8 cellular contexts compared by ENCODE assay signal in the genomic region with DNA sequence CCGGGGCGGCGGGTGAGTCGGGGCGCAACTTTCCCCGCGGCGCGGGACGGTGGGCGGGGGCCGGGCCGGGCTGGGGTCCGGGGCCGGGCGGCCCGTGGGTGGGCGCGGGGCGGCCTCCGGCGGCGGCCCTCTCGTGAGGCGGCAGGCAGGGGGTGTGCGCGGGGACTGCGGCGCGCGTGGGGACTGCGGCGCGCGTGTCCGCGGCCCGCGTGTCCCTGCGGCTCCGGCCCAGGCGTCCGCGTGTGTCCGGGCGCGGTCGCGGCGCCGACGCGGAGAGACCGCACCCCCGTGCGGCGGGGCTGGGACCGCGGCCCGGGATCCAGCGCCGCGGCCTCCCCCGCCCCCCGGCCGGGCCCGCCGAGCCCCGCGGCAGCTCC. TPM values are rescaled to one million over a fixed set of nuclear protein-coding genes. Genes with fewer than 3 reads are reported as not detected.
DNase-seq lines count a peak whose midpoint lies in the region; ATAC-seq and TF ChIP-seq lines count a peak whose summit lies in the region.

No MANE protein-coding gene starts in this region.

- H3K9ac ChIP-seq in OCI-LY3 (ENCODE audit: low read length) = peak overlapping the region; percentile 81

- peak; percentile 48 for DNase-seq in Right ventricle myocardium inferior (ENCODE audit: missing footprints)
- no peak for DNase-seq in cardiac septum (ENCODE audit: low spot score)
- peak in 1 of 2 donors; percentile 21 for DNase-seq in heart right ventricle
- no peak for DNase-seq in activated CD8-positive, alpha-beta memory T cell treated with anti-CD3 and anti-CD28 coated beads for 24 hours
- no peak for DNase-seq in NCI-H1436 treated with DMSO at 0.1 percent for 48 hours (lab: John Stamatoyannopoulos, UW)

- H3K36me3 ChIP-seq in OCI-LY3 (replicated peaks; ENCODE audit: low read depth, low read length) (no peaks in the 10 kb centered on the region), heart right ventricle (no peaks in the 10 kb centered on the region), thymus (ENCODE audit: control insufficient read depth, insufficient read depth) (no peaks in the 10 kb centered on the region)

- H3K4me1 ChIP-seq in OCI-LY3 (ENCODE audit: low read length) (peaks cover 19% of the 10 kb centered on the region), heart right ventricle (peaks cover 18 to 50% (median 41%) of the 10 kb centered on the region in 9 donors), thymus (ENCODE audit: control insufficient read depth, insufficient read depth, low read length) (peaks cover 12% of the 10 kb centered on the region)

- no peak overlapping the region for H3K27ac ChIP-seq in OCI-LY3 (ENCODE audit: low read length)
- H3K27ac ChIP-seq in heart right ventricle = peak overlapping the region in 3 of 10 donors; percentile 44 to 70 (median 68)
- no peak overlapping the region for H3K27ac ChIP-seq in thymus (ENCODE audit: low read depth)

- ATAC-seq in Right ventricle myocardium inferior = no peak
- ATAC-seq in heart right ventricle = peak in 2 of 8 donors; percentile 6 to 8
- ATAC-seq in GM21723 (IDR thresholded peaks at IDR 0.05; ENCODE audit: unreplicated experiment) = no peak

- H4K20me1 ChIP-seq in OCI-LY3 (ENCODE audit: insufficient read depth, low read length) = peaks cover 39% of the 10 kb centered on the region

- H2AFZ ChIP-seq in OCI-LY3 (ENCODE audit: low read depth, low read length) = no peak overlapping the region

- H3K27me3 ChIP-seq in OCI-LY3 (ENCODE audit: low read depth, low read length) (peaks cover 7% of the 10 kb centered on the region), heart right ventricle (peaks cover 0 to 39% (median 0%) of the 10 kb centered on the region in 7 donors), thymus (ENCODE audit: control insufficient read depth, insufficient read depth) (peaks cover 11% of the 10 kb centered on the region)

- TF ChIP-seq CTCF in OCI-LY3 (IDR thresholded peaks at IDR 0.05; ENCODE audit: low read depth, low read length) = no peak
- TF ChIP-seq CTCF in heart right ventricle (IDR thresholded peaks at IDR 0.05) = no peak

- peaks cover 43% of the 10 kb centered on the region for H3K79me2 ChIP-seq in OCI-LY3 (ENCODE audit: low read length)

- H3K4me2 ChIP-seq in OCI-LY3 (ENCODE audit: low read length) = peak overlapping the region; percentile 89

- peak overlapping the region; percentile 90 for H3K4me3 ChIP-seq in OCI-LY3 (ENCODE audit: low read length)
- peak overlapping the region; percentile 70 to 87 (median 76) for H3K4me3 ChIP-seq in heart right ventricle
- H3K4me3 ChIP-seq in thymus (ENCODE audit: low read length) = peak overlapping the region; percentile 79

- whole genome bisulfite sequencing in heart right ventricle, 2 donors = 0 to 1% methylated on average over 8 to 65 of the region's 70 CpGs
- under 1% methylated on average over 70 of the region's 70 CpGs for WGBS in thymus

- no peaks in the 10 kb centered on the region for H3K9me3 ChIP-seq in OCI-LY3 (ENCODE audit: insufficient read depth, low read length)
- no peaks in the 10 kb centered on the region for H3K9me3 ChIP-seq in heart right ventricle
- H3K9me3 ChIP-seq in thymus (ENCODE audit: control insufficient read depth) = no peaks in the 10 kb centered on the region

- intact Hi-C loops in Right ventricle myocardium inferior (cut with DNase I) (loop anchor here (1.0 to 10.0 kb wide), 5 partner anchors 194 to 562 kb away; no protein-coding TSS in a partner anchor), cardiac septum (cut with DNase I) (loop anchor here (2.0 to 10.0 kb wide), 4 partner anchors 20 to 562 kb away; a partner anchor contains a TSS), heart right ventricle (cut with DNase I) (loop anchor here in 9 of 10 donors (2.0 to 10.0 kb wide), 13 partner anchors 182 to 562 kb away; no protein-coding TSS in a partner anchor)

RNA-seq across cellular contexts. Expression of a gene that starts 0.3 kb away (rescaled TPM):
- total RNA-seq in Right ventricle myocardium inferior (29.6 TPM), cardiac septum (31.6 TPM), heart right ventricle (10 to 100 TPM; 19.0 to 29.7 (median 25.1) TPM)
- polyA plus RNA-seq in heart right ventricle (10 to 100 TPM; 14.3 to 14.8 TPM), thymus (9.6 TPM)
